Comparison of ENCODE assay signal across 1 cellular context in the genomic region with DNA sequence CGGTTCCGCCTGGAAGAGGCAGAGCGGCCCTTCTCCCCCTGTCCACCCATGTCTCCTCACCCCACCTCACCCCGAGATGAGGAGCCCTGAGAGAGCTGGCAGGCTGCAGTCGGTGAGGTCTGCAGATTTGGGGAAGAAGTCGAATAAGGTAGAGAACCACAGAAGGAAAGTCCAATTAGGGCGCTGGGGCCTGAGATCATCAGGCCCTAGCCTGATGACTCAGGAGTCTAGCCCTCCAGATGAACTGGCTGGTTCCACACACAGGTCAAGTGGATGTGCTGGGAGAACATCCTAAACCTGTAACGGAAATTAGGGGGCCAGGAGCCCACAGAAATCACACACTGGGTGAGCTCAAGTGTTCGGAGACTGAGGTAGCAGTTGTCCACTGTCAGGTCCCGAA.
A peak's percentile ranks its signal among the peaks of the same experiment; 100 is the strongest.
TF ChIP-seq lines count a peak whose summit lies in the region.

No MANE protein-coding gene starts in this region.

TF ChIP-seq in HepG2, 621 proteins besides CTCF, POLR2A, EP300 and RAD21:
- TF ChIP-seq SMAD1 (CRISPR knock-in tag; IDR thresholded peaks at IDR 0.05; ENCODE audit: borderline replicate concordance, low read depth) (no peak), THAP9 (CRISPR knock-in tag; IDR thresholded peaks at IDR 0.05; ENCODE audit: borderline replicate concordance) (0 out of 2 replicates have a peak, but pooled peaks have one; percentile 35)
TF ChIP-seq in HepG2: peak in this region for 1.
